In the genomic region with DNA sequence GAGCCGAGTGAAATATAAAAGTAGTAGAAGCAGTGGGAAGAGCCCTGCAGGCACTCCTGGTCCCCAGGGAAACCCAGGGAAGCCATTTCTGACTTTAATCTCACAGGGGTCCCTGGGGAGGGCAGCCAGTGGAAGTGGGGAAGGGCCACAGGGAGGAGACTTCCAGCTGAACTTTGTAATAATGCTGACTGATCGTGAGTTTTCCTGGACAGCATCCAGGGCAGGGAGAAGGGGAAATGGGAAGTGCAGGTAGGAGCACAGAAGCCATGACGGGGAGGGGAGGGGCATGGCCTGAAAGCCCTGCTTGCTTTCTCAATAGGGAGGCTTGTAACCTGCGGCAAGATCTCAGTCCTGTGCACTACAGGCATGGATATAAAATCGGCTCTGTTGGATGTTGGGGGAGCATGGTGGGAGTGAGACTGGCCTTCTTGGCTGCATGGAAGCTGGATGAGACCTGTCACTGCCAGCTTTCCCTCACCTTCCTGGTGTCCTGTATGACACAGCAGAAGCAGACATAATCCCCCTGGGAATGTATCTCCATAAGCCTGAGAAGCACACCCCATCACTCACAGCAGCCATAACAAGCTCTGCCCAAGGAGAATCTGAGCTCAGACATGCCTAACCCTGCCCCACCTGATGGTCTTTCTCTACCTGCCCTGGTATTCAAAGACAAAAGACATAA, we compare ENCODE assay signal across 19 cellular contexts. TPM values are rescaled to one million over a fixed set of nuclear protein-coding genes. Genes with fewer than 3 reads are reported as not detected.
A peak's percentile ranks its signal among the peaks of the same experiment; 100 is the strongest.
DNase-seq lines count a peak whose midpoint lies in the region; ATAC-seq, FAIRE-seq and TF ChIP-seq lines count a peak whose summit lies in the region.
"Had no signal": no experiment of that assay in that cellular context is flagged by ENCODE, and none has a peak within 500 bp of the region (broad histone marks: within the 10 kb centered on the region; RNA-seq: fewer than 3 reads in every experiment).

No MANE protein-coding gene starts in this region.

- H3K27me3 Mint-ChIP-seq in Caco-2 (ENCODE audit: insufficient read depth, unreplicated experiment) = no peaks in the 10 kb centered on the region
- H3K27me3 Mint-ChIP-seq: effector memory CD8-positive, alpha-beta T cell had no signal

- peaks cover 5% of the 10 kb centered on the region for H3K9me3 Mint-ChIP-seq in Caco-2 (ENCODE audit: unreplicated experiment)

- TF ChIP-seq EP300 in GM12878 (IDR thresholded peaks at IDR 0.05; ENCODE audit: borderline replicate concordance in 1 of 2, control insufficient read depth in 1 of 2, low read depth in 2 of 2, low read length in 2 of 2) = no peak

- no peak overlapping the region for H3K4me2 ChIP-seq in GM12878 (ENCODE audit: control insufficient read depth, insufficient read depth)

- WGBS in GM12878 (ENCODE audit: insufficient coverage, insufficient replicate concordance, low lambda C conversion rate, missing lambda C conversion rate) = 95% methylated on average over 5 of the region's 5 CpGs

- H3K36me3 ChIP-seq in Caco-2 (ENCODE audit: control insufficient read depth, insufficient read depth, low read length) = no peaks in the 10 kb centered on the region
- H3K36me3 ChIP-seq in GM12878 (ENCODE audit: control insufficient read depth in 2 of 2, insufficient read depth in 2 of 2, low read length in 1 of 2) = peaks cover 6 to 11% of the 10 kb centered on the region in 2 experiments; a peak in 3 of 4 replicates
- H3K36me3 ChIP-seq in mucosa of descending colon (ENCODE audit: low read depth) = no peaks in the 10 kb centered on the region
- H3K36me3 ChIP-seq: MG63 had no signal

- H3K27ac Mint-ChIP-seq in Caco-2 (ENCODE audit: unreplicated experiment) = peak overlapping the region; percentile 19
- H3K27ac Mint-ChIP-seq: activated CD4-positive, alpha-beta T cell treated with anti-CD3 and anti-CD28 coated beads, Interleukin-2, amount 10 ng/mL, durations not matched to agents 24 days and 14 days; activated naive CD4-positive, alpha-beta T cell treated with anti-CD3 and anti-CD28 coated beads for 36 hours had no signal

- H3K9ac ChIP-seq in GM12878 (ENCODE audit: control insufficient read depth, insufficient read depth, low read length) = no peak overlapping the region

- peaks cover 3% of the 10 kb centered on the region; the same call in 1 of the 2 replicates for H3K4me1 ChIP-seq in Caco-2
- no peaks in the 10 kb centered on the region; the same call in 1 of the 2 replicates for H3K4me1 ChIP-seq in GM12878 (ENCODE audit: control insufficient read depth, insufficient read depth, low read length)
- H3K4me1 ChIP-seq in mucosa of descending colon (ENCODE audit: low read depth) = no peaks in the 10 kb centered on the region

- in situ Hi-C loops in GM12878 (cut with MboI) = no loop called here

- TF ChIP-seq CTCF in Caco-2 (IDR thresholded peaks at IDR 0.05; ENCODE audit: insufficient read depth in 1 of 2, low read depth in 1 of 2, low read length in 1 of 2, severe bottlenecking in 1 of 2, unreplicated experiment in 1 of 2) (no peak), GM12878 (IDR thresholded peaks at IDR 0.05 in 2 of 3, conservative IDR thresholded peaks at IDR 0.05 in 1 of 3; ENCODE audit: control insufficient read depth in 2 of 3, extremely low read depth in 1 of 3, insufficient read depth in 1 of 3, low read depth in 3 of 3, low read length in 3 of 3) (no peak), mucosa of descending colon (IDR thresholded peaks at IDR 0.05) (no peak)

- no peak for TF ChIP-seq POLR2A in GM12878 (IDR thresholded peaks at IDR 0.05; ENCODE audit: low read depth, low read length)

- H3K36me3 Mint-ChIP-seq in Caco-2 (ENCODE audit: insufficient read depth, unreplicated experiment) = no peaks in the 10 kb centered on the region

- BruUV-seq in Caco-2 (replicated peaks; lab: Mats Ljungman, UMichigan) (no TSS peak), GM12878 (replicated peaks; lab: Mats Ljungman, UMichigan) (no TSS peak)

- H2AFZ ChIP-seq in GM12878 (ENCODE audit: control insufficient read depth, low read depth, low read length) = no peak overlapping the region

- H3K9me3 ChIP-seq in Caco-2 = no peaks in the 10 kb centered on the region; the same call in 1 of the 2 replicates
- no peaks in the 10 kb centered on the region; the same call in 2 of the 3 replicates for H3K9me3 ChIP-seq in GM12878 (replicated peaks; ENCODE audit: control insufficient read depth, insufficient read depth, low read length)
- H3K9me3 ChIP-seq in mucosa of descending colon = no peaks in the 10 kb centered on the region

- no peaks in the 10 kb centered on the region for H3K27me3 ChIP-seq in Caco-2 (replicated peaks; ENCODE audit: control insufficient read depth, insufficient read depth, low read length)
- H3K27me3 ChIP-seq in GM12878 (replicated peaks in 1 of 2; ENCODE audit: control insufficient read depth in 2 of 2, insufficient read depth in 2 of 2, low read length in 1 of 2) = no peaks in the 10 kb centered on the region
- H3K27me3 ChIP-seq: spleen had no signal

- SMC1A ChIA-PET in GM12878 (lab: Charles Lee; ENCODE audit: uncharacterized antibody, unreplicated experiment) = interaction anchor here (0.9 to 4.5 kb wide), 9 partner anchors 9 to 128 kb away, joined by 3 to 62 read pairs (median 4); a partner anchor contains a TSS

- CTCF ChIA-PET in Caco-2 (lab: Charles Lee) = interaction anchor here (1.1 to 1.6 kb wide), 2 partner anchors 88 to 127 kb away, joined by 4 to 5 read pairs; no protein-coding TSS in a partner anchor
- CTCF ChIA-PET in GM12878 (lab: Yijun Ruan, JAX) = interaction anchor here (0.8 to 5.5 kb wide), 22 partner anchors 8 to 240 kb away, joined by 3 to 63 read pairs (median 5); a partner anchor contains a TSS

- peak; percentile 25 for DNase-seq in activated CD4-positive, alpha-beta T cell treated with anti-CD3 and anti-CD28 coated beads for 1 hour
- DNase-seq in activated CD4-positive, alpha-beta T cell treated with anti-CD3 and anti-CD28 coated beads, Interleukin-2, amount 50 U/mL, for 1 hour = no peak
- DNase-seq in Caco-2 (no peak), GM12878 (ENCODE audit: low read depth, low spot score) (no peak), mucosa of descending colon (no peak), H4 (ENCODE audit: low spot score) (no peak), ureter (ENCODE audit: low spot score) (no peak)
- DNase-seq: IMR-90; NCI-H146; SHP77 treated with DMSO at 0.1 percent for 48 hours; spleen; stimulated activated CD4-positive, alpha-beta T cell treated with anti-CD3 and anti-CD28 coated beads, Interleukin-4, amount 100 ng/mL, for 4 hours had no signal

- no peaks in the 10 kb centered on the region for H4K20me1 ChIP-seq in GM12878 (ENCODE audit: control insufficient read depth, insufficient read depth)

- no peak overlapping the region for H3K27ac ChIP-seq in GM12878 (ENCODE audit: control insufficient read depth, insufficient read depth)
- H3K27ac ChIP-seq: HL-60, spleen had no signal

- H3K4me3 ChIP-seq in Caco-2 (ENCODE audit: low read depth, low read length) (no peak overlapping the region), GM12878 (no peak overlapping the region), mucosa of descending colon (no peak overlapping the region)
- H3K4me3 ChIP-seq: MG63, spleen had no signal

- RAD21 ChIA-PET in GM12878 (lab: Charles Lee; ENCODE audit: unreplicated experiment) = interaction anchor here (1.1 to 3.9 kb wide), 8 partner anchors 12 to 127 kb away, joined by 3 to 47 read pairs (median 8); a partner anchor contains a TSS

- H3K4me3 Mint-ChIP-seq in Caco-2 (ENCODE audit: unreplicated experiment) = no peak overlapping the region
- H3K4me3 Mint-ChIP-seq: activated CD4-positive, alpha-beta T cell treated with anti-CD3 and anti-CD28 coated beads, Interleukin-2, amount 10 ng/mL, durations not matched to agents 24 days and 14 days; activated naive CD4-positive, alpha-beta T cell treated with anti-CD3 and anti-CD28 coated beads for 36 hours; effector memory CD8-positive, alpha-beta T cell had no signal

- POLR2A ChIA-PET in Caco-2 (lab: Charles Lee) (no interaction called here), GM12878 (lab: Charles Lee) (interaction anchor here (1.0 to 2.3 kb wide), 3 partner anchors 9 to 41 kb away, joined by 3 to 16 read pairs (median 5); a partner anchor contains a TSS)

- intact Hi-C loops in Caco-2 (cut with micrococcal nuclease; ENCODE audit: unreplicated experiment) = no loop called here
- intact Hi-C loops in GM12878 (cut with micrococcal nuclease; ENCODE audit: unreplicated experiment) = no loop called here
- intact Hi-C loops in mucosa of descending colon (cut with DNase I, micrococcal nuclease) = no loop called here

- no peak for FAIRE-seq in GM12878 (lab: Jason Lieb, UNC)
- FAIRE-seq: A204.1 had no signal

- TF ChIP-seq RAD21 in GM12878 (IDR thresholded peaks at IDR 0.05; ENCODE audit: insufficient read depth, low read depth, low read length) = no peak

- no peaks in the 10 kb centered on the region for H3K4me1 Mint-ChIP-seq in Caco-2 (ENCODE audit: low read depth, unreplicated experiment)

- ATAC-seq in GM12878 (no peak), mucosa of descending colon (peak; percentile 39), HG02798 (IDR thresholded peaks at IDR 0.05; ENCODE audit: poor library complexity, unreplicated experiment) (no peak)

- H3K79me2 ChIP-seq in GM12878 (ENCODE audit: control insufficient read depth, insufficient read depth, low read length) = no peaks in the 10 kb centered on the region

RNA-seq across cellular contexts. Expression of a gene that starts 15.1 kb away (rescaled TPM):
- 16.3 and 18.9 TPM in 2 replicates for total RNA-seq in Caco-2 (2022)
- 488 and 545 TPM in 2 replicates for total RNA-seq in GM12878 (2013; cell fraction: nucleolus; rRNA removed)
- 385 and 432 TPM in 2 replicates for total RNA-seq in GM12878 (2014; rRNA removed)
- total RNA-seq in GM12878 (2014; rRNA removed; fragmentation: Illumina TruSeq; extraction: Trizol) = 354 and 364 TPM in 2 replicates
- total RNA-seq in GM12878 (2021) = 380 and 405 TPM in 2 replicates
- 255 TPM for polyA plus RNA-seq in GM12878 (2011; ENCODE audit: low read depth)
- 337 and 367 TPM in 2 replicates for polyA plus RNA-seq in GM12878 (2011; rRNA removed)
- polyA plus RNA-seq in GM12878 (2011; cell fraction: cytosol; rRNA removed) = 403 and 416 TPM in 2 replicates
- polyA plus RNA-seq in GM12878 (2011; cell fraction: nucleus; rRNA removed) = 596 and 625 TPM in 2 replicates
- polyA plus RNA-seq in GM12878 (2012) = 327 and 366 TPM in 2 replicates
- 293 and 352 TPM in 2 replicates for polyA plus RNA-seq in GM12878 (2014; fragmentation: Illumina TruSeq; extraction: Trizol)
- polyA plus RNA-seq in GM12878 (2014; fragmentation: Nextera tagmentation; extraction: Ambion mirVana) = 10 to 100 TPM; 75.9 to 90.9 TPM
- polyA plus RNA-seq in GM12878 (2014; rRNA removed) = 308 and 311 TPM in 2 replicates
- 100 to 1,000 TPM; 242 to 247 TPM for polyA plus RNA-seq in GM12878 (2016; fragmentation: Nextera tagmentation; extraction: Ambion mirVana)
- polyA minus RNA-seq in GM12878 (2011; rRNA and poly(A)+ RNA removed) = 680 and 808 TPM in 2 replicates
- polyA minus RNA-seq in GM12878 (2011; cell fraction: cytosol; rRNA and poly(A)+ RNA removed) = 217 and 223 TPM in 2 replicates
- polyA minus RNA-seq in GM12878 (2011; cell fraction: nucleus; rRNA and poly(A)+ RNA removed) = 429 and 648 TPM in 2 replicates
- total RNA-seq in mucosa of descending colon = 10 to 100 TPM; 30.7 to 78.5 (median 31.2) TPM
- 38.8 and 39.6 TPM in 2 replicates for total RNA-seq in H4 (2014; rRNA removed; shearing (Covaris generic))
- total RNA-seq in ureter = 43.8 TPM

RNA-seq across cellular contexts. Expression of a gene that starts 49.1 kb away (rescaled TPM):
- total RNA-seq in Caco-2 (2022) (0.63 and 0.84 TPM in 2 replicates), GM12878 (2014; rRNA removed) (43.3 and 51.0 TPM in 2 replicates), GM12878 (2014; rRNA removed; fragmentation: Illumina TruSeq; extraction: Trizol) (53.8 and 54.1 TPM in 2 replicates), GM12878 (2021) (49.0 and 52.2 TPM in 2 replicates), mucosa of descending colon (1 to 10 TPM; 2.5 to 9.2 (median 6.3) TPM), ureter (18.9 TPM)
- total RNA-seq in GM12878 (2013; cell fraction: nucleolus; rRNA removed) = 393 and 402 TPM in 2 replicates
- polyA plus RNA-seq in GM12878 (2011; ENCODE audit: low read depth) = 32.5 TPM
- polyA plus RNA-seq in GM12878 (2011; rRNA removed) (167 and 182 TPM in 2 replicates), GM12878 (2014; fragmentation: Illumina TruSeq; extraction: Trizol) (85.0 and 133 TPM in 2 replicates), GM12878 (2014; fragmentation: Nextera tagmentation; extraction: Ambion mirVana) (10 to 100 TPM; 10.5 to 13.9 TPM), GM12878 (2014; rRNA removed) (42.4 and 49.7 TPM in 2 replicates), GM12878 (2016; fragmentation: Nextera tagmentation; extraction: Ambion mirVana) (10 to 100 TPM; 25.3 to 26.7 TPM)
- polyA plus RNA-seq in GM12878 (2011; cell fraction: cytosol; rRNA removed) = 135 and 137 TPM in 2 replicates
- 152 and 184 TPM in 2 replicates for polyA plus RNA-seq in GM12878 (2011; cell fraction: nucleus; rRNA removed)
- 46.6 and 49.9 TPM in 2 replicates for polyA plus RNA-seq in GM12878 (2012)
- 143 and 159 TPM in 2 replicates for polyA minus RNA-seq in GM12878 (2011; rRNA and poly(A)+ RNA removed)
- polyA minus RNA-seq in GM12878 (2011; cell fraction: cytosol; rRNA and poly(A)+ RNA removed) = 45.2 and 49.5 TPM in 2 replicates
- 100.0 and 124 TPM in 2 replicates for polyA minus RNA-seq in GM12878 (2011; cell fraction: nucleus; rRNA and poly(A)+ RNA removed)
- 36.7 and 38.6 TPM in 2 replicates for total RNA-seq in H4 (2014; rRNA removed; shearing (Covaris generic))
